Comparison of ENCODE assay signal across 8 cellular contexts in genomic region chr11:9573054-9573774, GRCh38. TPM values are rescaled to one million over a fixed set of nuclear protein-coding genes. Genes with fewer than 3 reads are reported as not detected.
A peak's percentile ranks its signal among the peaks of the same experiment; 100 is the strongest.
DNase-seq lines count a peak whose midpoint lies in the region; ATAC-seq and TF ChIP-seq lines count a peak whose summit lies in the region.

Gene WEE1, plus strand, starts transcription at chr11:9573670. Its CDS starts 264 bp downstream, at chr11:9573934.

- peak within 1 kb of the TSS; percentile 87 for H2AK5ac ChIP-seq in trophoblast cell (ENCODE audit: low read length)

- H3K27ac ChIP-seq in trophoblast cell (ENCODE audit: low read depth, low read length): peak within 1 kb of the TSS; percentile 95
- H3K27ac ChIP-seq in tibial nerve: peak within 1 kb of the TSS; percentile 76 to 96 (median 96)

- H3K9ac ChIP-seq in adipocyte (ENCODE audit: low read length) (peak within 1 kb of the TSS; percentile 96), trophoblast cell (ENCODE audit: low read length) (peak within 1 kb of the TSS; percentile 100)

- H3K36me3 ChIP-seq in adipocyte (ENCODE audit: control insufficient read depth, insufficient read depth, low read length, severe bottlenecking) (no peaks in the 10 kb centered on the region), trophoblast cell (ENCODE audit: control insufficient read depth in 1 of 2, insufficient read depth in 2 of 2, low read length in 2 of 2) (no peaks in the 10 kb centered on the region), tibial nerve (no peaks in the 10 kb centered on the region)

- H3K18ac ChIP-seq in trophoblast cell (ENCODE audit: low read length): peak within 1 kb of the TSS; percentile 76

- H2BK120ac ChIP-seq in trophoblast cell (ENCODE audit: insufficient read depth, low read length, poor library complexity): peak within 1 kb of the TSS; percentile 76

- peak; percentile 44 to 71 for TF ChIP-seq POLR2A in tibial nerve (IDR thresholded peaks at IDR 0.05)

- H3K9me3 ChIP-seq in adipocyte (ENCODE audit: control insufficient read depth, low read length) (no peaks in the 10 kb centered on the region), trophoblast cell (ENCODE audit: insufficient read depth, low read depth, low read length) (no peaks in the 10 kb centered on the region), tibial nerve (no peaks in the 10 kb centered on the region)

- peaks cover 38% of the 10 kb centered on the region for H3K79me1 ChIP-seq in trophoblast cell (ENCODE audit: low read length)

- H3K79me2 ChIP-seq in trophoblast cell (ENCODE audit: control insufficient read depth, insufficient read depth, low read length, poor library complexity): peaks cover 17% of the 10 kb centered on the region

- peak within 1 kb of the TSS; percentile 95 for H3K4me2 ChIP-seq in trophoblast cell (ENCODE audit: low read length)

- H3K4me3 ChIP-seq in adipocyte (ENCODE audit: low read length) (peak within 1 kb of the TSS; percentile 90), trophoblast cell (ENCODE audit: low read depth, low read length) (peak within 1 kb of the TSS; percentile 99), tibial nerve (peak within 1 kb of the TSS; percentile 53 to 95 (median 76))

- H3K23ac ChIP-seq in trophoblast cell (ENCODE audit: low read length): no peak within 1 kb of the TSS

- DNase-seq in GM13976 (ENCODE audit: low spot score): peak; percentile 98
- DNase-seq in NCI-H1436 treated with DMSO at 0.1 percent for 48 hours (lab: John Stamatoyannopoulos, UW): peak; percentile 92
- DNase-seq in T follicular helper cell (ENCODE audit: low read depth): peak; percentile 86
- peak; percentile 99 for DNase-seq in adipocyte (ENCODE audit: low read depth)
- peak; percentile 99 for DNase-seq in cardiac septum (ENCODE audit: low spot score)
- peak; percentile 99 to 100 for DNase-seq in trophoblast cell
- DNase-seq in tibial nerve (ENCODE audit: low spot score in 2 of 2): peak; percentile 96

- intact Hi-C loops in cardiac septum (cut with DNase I): loop anchor here (5.0 to 10.0 kb wide), 2 partner anchors 89 to 722 kb away; partner anchors contain the start of genes SBF2 and SWAP70

- H3K27me3 ChIP-seq in adipocyte (replicated peaks; ENCODE audit: control insufficient read depth, insufficient read depth, low read length): no peaks in the 10 kb centered on the region
- no peaks in the 10 kb centered on the region for H3K27me3 ChIP-seq in trophoblast cell (ENCODE audit: insufficient read depth, low read length)
- no peaks in the 10 kb centered on the region for H3K27me3 ChIP-seq in tibial nerve

- H4K91ac ChIP-seq in trophoblast cell (ENCODE audit: low read depth, low read length): peak within 1 kb of the TSS; percentile 89

- H2BK12ac ChIP-seq in trophoblast cell (ENCODE audit: low read length): peak within 1 kb of the TSS; percentile 66

- H2AFZ ChIP-seq in trophoblast cell (ENCODE audit: insufficient read depth, low read length, poor library complexity): peak within 1 kb of the TSS; percentile 58

- WGBS in trophoblast cell (ENCODE audit: extremely low coverage, insufficient coverage, insufficient read length): no CpG with 5 or more reads among the region's 73 CpGs
- 0 to 1% methylated on average over 41 to 44 of the region's 73 CpGs for WGBS in tibial nerve, 2 donors

- peak within 1 kb of the TSS; percentile 82 for H3K14ac ChIP-seq in trophoblast cell (ENCODE audit: low read length)

- peak within 1 kb of the TSS; percentile 97 for H3K4ac ChIP-seq in trophoblast cell (ENCODE audit: low read depth, low read length)

- peak; percentile 82 for ATAC-seq in HG02852 (IDR thresholded peaks at IDR 0.05; ENCODE audit: unreplicated experiment)

- in situ Hi-C loops in GM13976 (cut with MboI; ENCODE audit: low sequenced_read_pairs, unreplicated experiment): no loop called here

- peak; percentile 62 to 93 for TF ChIP-seq EP300 in tibial nerve (IDR thresholded peaks at IDR 0.05)

- no peak for TF ChIP-seq CTCF in GM13976 (IDR thresholded peaks at IDR 0.05; ENCODE audit: borderline replicate concordance, control extremely low read depth, extremely low read depth, insufficient read depth, missing control alignments)
- TF ChIP-seq CTCF in tibial nerve (IDR thresholded peaks at IDR 0.05): peak in 2 of 5 experiments; percentile 10 to 34

- peak within 1 kb of the TSS; percentile 79 for H4K8ac ChIP-seq in trophoblast cell (ENCODE audit: low read depth, low read length)

- H3K4me1 ChIP-seq in adipocyte (ENCODE audit: control insufficient read depth, insufficient read depth, low read length) (peaks cover 30% of the 10 kb centered on the region), trophoblast cell (ENCODE audit: control insufficient read depth in 1 of 2, insufficient read depth in 2 of 2, low read length in 2 of 2) (peaks cover 8 to 9% of the 10 kb centered on the region in 2 experiments), tibial nerve (peaks cover 0 to 61% (median 34%) of the 10 kb centered on the region in 4 donors)

- peak within 1 kb of the TSS; percentile 87 for H2BK5ac ChIP-seq in trophoblast cell (ENCODE audit: low read depth, low read length, poor library complexity)

- peak within 1 kb of the TSS; percentile 55 for H4K12ac ChIP-seq in trophoblast cell (ENCODE audit: low read depth, low read length)

RNA-seq across cellular contexts. Expression of gene WEE1, which starts in this region (rescaled TPM):
- 95.1 TPM for total RNA-seq in cardiac septum
- polyA plus RNA-seq in trophoblast cell (2013): 84.5 and 89.9 TPM in 2 replicates
- 10 to 100 TPM; 19.2 to 32.4 (median 22.2) TPM for total RNA-seq in tibial nerve

Comparison
In these comparisons a context has a peak if more than half of its experiments do, and no peak if none do; other contexts are left out.
1. Peak in every context shown above with its lines: DNase-seq, ATAC-seq, H3K4me3 ChIP-seq and H3K27ac ChIP-seq.